Comparison of ENCODE assay signal across 23 cellular contexts in the genomic region with DNA sequence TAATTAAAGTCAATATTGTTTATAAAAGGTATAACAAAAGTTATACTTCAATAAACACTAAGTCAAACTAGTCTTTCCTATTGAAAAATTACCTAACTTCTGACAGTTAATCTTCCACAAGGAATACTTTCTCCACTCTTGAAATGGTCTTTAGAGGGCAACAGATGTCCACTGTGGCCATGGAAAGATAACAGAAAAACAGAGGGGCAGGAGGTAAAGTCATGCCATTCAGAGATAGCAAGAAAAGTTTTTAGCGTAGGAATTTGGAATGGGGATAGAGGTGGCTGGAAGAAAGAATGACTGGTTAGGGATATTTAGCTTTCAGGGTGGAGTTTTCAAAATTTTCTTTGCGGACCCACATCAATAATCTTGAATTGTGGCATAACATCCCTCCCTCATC. TPM values are rescaled to one million over a fixed set of nuclear protein-coding genes. Genes with fewer than 3 reads are reported as not detected.
DNase-seq lines count a peak whose midpoint lies in the region; ATAC-seq and TF ChIP-seq lines count a peak whose summit lies in the region.
"Had no signal": no experiment of that assay in that cellular context is flagged by ENCODE, and none has a peak within 500 bp of the region (broad histone marks: within the 10 kb centered on the region; RNA-seq: fewer than 3 reads in every experiment).

No MANE protein-coding gene starts in this region.

- H3K27me3 ChIP-seq in adipocyte (replicated peaks; ENCODE audit: control insufficient read depth, insufficient read depth, low read length) = no peaks in the 10 kb centered on the region
- H3K27me3 ChIP-seq in fibroblast of lung (ENCODE audit: control insufficient read depth, insufficient read depth, low read length) = no peaks in the 10 kb centered on the region
- no peaks in the 10 kb centered on the region for H3K27me3 ChIP-seq in trophoblast cell (ENCODE audit: insufficient read depth, low read length)
- no peaks in the 10 kb centered on the region for H3K27me3 ChIP-seq in esophagus squamous epithelium
- H3K27me3 ChIP-seq: BLaER1 treated with 17β-estradiol and CSF1 and Interleukin-3, amounts not matched to agents 10 nM and 100 nM; SJCRH30 had no signal

- H3K79me2 ChIP-seq in fibroblast of lung (ENCODE audit: control insufficient read depth, insufficient read depth, low read length) (peaks cover 16% of the 10 kb centered on the region), trophoblast cell (ENCODE audit: control insufficient read depth, insufficient read depth, low read length, poor library complexity) (no peaks in the 10 kb centered on the region)

- H4K91ac ChIP-seq in trophoblast cell (ENCODE audit: low read depth, low read length) = no peak overlapping the region

- TF ChIP-seq POLR2A in esophagus squamous epithelium (IDR thresholded peaks at IDR 0.05) = no peak

- H2BK5ac ChIP-seq in trophoblast cell (ENCODE audit: low read depth, low read length, poor library complexity) = no peak overlapping the region

- H2AK5ac ChIP-seq in trophoblast cell (ENCODE audit: low read length) = no peak overlapping the region

- no peaks in the 10 kb centered on the region for H3K79me1 ChIP-seq in trophoblast cell (ENCODE audit: low read length)

- H3K4me1 Mint-ChIP-seq in HFFc6 (ENCODE audit: low read depth) = peaks cover 73% of the 10 kb centered on the region
- no peaks in the 10 kb centered on the region for H3K4me1 Mint-ChIP-seq in stimulated activated effector memory CD8-positive, alpha-beta T cell treated with anti-CD3 and anti-CD28 coated beads, Interleukin-12 subunit alpha, Interleukin-12 subunit beta, amount 100 ng/mL, for 72 hours

- peaks cover 39% of the 10 kb centered on the region for H3K36me3 Mint-ChIP-seq in HFFc6 (ENCODE audit: low read depth)
- H3K36me3 Mint-ChIP-seq in stimulated activated effector memory CD8-positive, alpha-beta T cell treated with anti-CD3 and anti-CD28 coated beads, Interleukin-12 subunit alpha, Interleukin-12 subunit beta, amount 100 ng/mL, for 72 hours = peaks cover 24% of the 10 kb centered on the region

- no peak overlapping the region for H3K23ac ChIP-seq in trophoblast cell (ENCODE audit: low read length)

- no peak overlapping the region for H2BK12ac ChIP-seq in trophoblast cell (ENCODE audit: low read length)

- H3K27ac ChIP-seq in fibroblast of lung (ENCODE audit: insufficient read depth, low read length) (no peak overlapping the region), trophoblast cell (ENCODE audit: low read depth, low read length) (no peak overlapping the region), esophagus squamous epithelium (no peak overlapping the region)
- H3K27ac ChIP-seq: BLaER1 treated with 17β-estradiol and CSF1 and Interleukin-3, amounts not matched to agents 10 nM and 100 nM; SJCRH30 had no signal

- H3K36me3 ChIP-seq in adipocyte (ENCODE audit: control insufficient read depth, insufficient read depth, low read length, severe bottlenecking) (peaks cover 41% of the 10 kb centered on the region), fibroblast of lung (ENCODE audit: control insufficient read depth, insufficient read depth, low read length) (no peaks in the 10 kb centered on the region), trophoblast cell (ENCODE audit: control insufficient read depth in 1 of 2, insufficient read depth in 2 of 2, low read length in 2 of 2) (peaks cover 0 to 2% of the 10 kb centered on the region in 2 experiments), esophagus squamous epithelium (peaks cover 0 to 41% (median 0%) of the 10 kb centered on the region in 3 donors)

- H3K9me3 Mint-ChIP-seq in HFFc6 = no peaks in the 10 kb centered on the region
- H3K9me3 Mint-ChIP-seq in stimulated activated effector memory CD8-positive, alpha-beta T cell treated with anti-CD3 and anti-CD28 coated beads, Interleukin-12 subunit alpha, Interleukin-12 subunit beta, amount 100 ng/mL, for 72 hours = no peaks in the 10 kb centered on the region
- H3K9me3 Mint-ChIP-seq: CD8-positive, alpha-beta T cell; GM23338 had no signal

- no peak overlapping the region for H3K4ac ChIP-seq in trophoblast cell (ENCODE audit: low read depth, low read length)

- intact Hi-C loops in esophagus squamous epithelium (cut with DNase I) = no loop called here

- H4K12ac ChIP-seq in trophoblast cell (ENCODE audit: low read depth, low read length) = no peak overlapping the region

- DNase-seq in HFFc6 (no peak), adipocyte (ENCODE audit: low read depth) (no peak), fibroblast of lung (ENCODE audit: low read depth in 2 of 2) (no peak), trophoblast cell (peak; percentile 11 to 68), NCI-H2227 treated with DMSO at 0.1 percent for 48 hours (lab: John Stamatoyannopoulos, UW) (no peak), islet precursor cell (no peak), esophagus squamous epithelium (lab: John Stamatoyannopoulos, UW) (no peak)
- DNase-seq in stimulated activated effector memory CD8-positive, alpha-beta T cell treated with anti-CD3 and anti-CD28 coated beads, Interleukin-12 subunit alpha, Interleukin-12 subunit beta, amount 100 ng/mL, for 72 hours (ENCODE audit: low spot score in 2 of 2) = no peak
- DNase-seq: CD8-positive, alpha-beta T cell; DND-41; KBM-7; NCI-H1105; NCI-H146; NCI-H2029 treated with DMSO at 0.1 percent for 48 hours; NCI-H345; NCI-H524; NCI-H774; NK-92 treated with Interleukin-12 subunit alpha and Interleukin-12 subunit beta, amount 100 ng/mL, for 24 hours; SJCRH30 had no signal

- H2AFZ ChIP-seq in fibroblast of lung (ENCODE audit: low read length) = no peak overlapping the region
- H2AFZ ChIP-seq in trophoblast cell (ENCODE audit: insufficient read depth, low read length, poor library complexity) = no peak overlapping the region
- H2AFZ ChIP-seq: GM23338 had no signal

- peak overlapping the region; percentile 81 for H3K4me3 Mint-ChIP-seq in HFFc6
- no peak overlapping the region for H3K4me3 Mint-ChIP-seq in stimulated activated effector memory CD8-positive, alpha-beta T cell treated with anti-CD3 and anti-CD28 coated beads, Interleukin-12 subunit alpha, Interleukin-12 subunit beta, amount 100 ng/mL, for 72 hours
- H3K4me3 Mint-ChIP-seq: CD8-positive, alpha-beta T cell; GM23338 had no signal

- no CpG with 5 or more reads among the region's 2 CpGs for WGBS in trophoblast cell (ENCODE audit: extremely low coverage, insufficient coverage, insufficient read length)
- 93 to 98% methylated on average over 2 of the region's 2 CpGs for WGBS in esophagus squamous epithelium, 2 donors

- H4K8ac ChIP-seq in trophoblast cell (ENCODE audit: low read depth, low read length) = no peak overlapping the region

- H3K4me3 ChIP-seq in adipocyte (ENCODE audit: low read length) (no peak overlapping the region), fibroblast of lung (replicated peaks in 1 of 4; ENCODE audit: control extremely low read depth in 1 of 4, insufficient read depth in 1 of 4, low read depth in 3 of 4, low read length in 4 of 4) (no peak overlapping the region), trophoblast cell (ENCODE audit: low read depth, low read length) (no peak overlapping the region), esophagus squamous epithelium (no peak overlapping the region)
- H3K4me3 ChIP-seq: BLaER1 treated with 17β-estradiol and CSF1 and Interleukin-3, amounts not matched to agents 10 nM and 100 nM; GM12878; GM23338; SJCRH30 had no signal

- no peak overlapping the region for H2BK120ac ChIP-seq in trophoblast cell (ENCODE audit: insufficient read depth, low read length, poor library complexity)

- H3K4me2 ChIP-seq in fibroblast of lung (ENCODE audit: extremely low read depth, insufficient read depth, low read length) (peak overlapping the region; percentile 5), trophoblast cell (ENCODE audit: low read length) (no peak overlapping the region)
- H3K4me2 ChIP-seq: BLaER1 treated with 17β-estradiol and CSF1 and Interleukin-3, amounts not matched to agents 10 nM and 100 nM; GM23338 had no signal

- no peak for ATAC-seq in stimulated activated effector memory CD8-positive, alpha-beta T cell treated with anti-CD3 and anti-CD28 coated beads, Interleukin-12 subunit alpha, Interleukin-12 subunit beta, amount 100 ng/mL, for 72 hours
- ATAC-seq: CD8-positive, alpha-beta T cell; GM12878; GM23338; Panc1 had no signal

- no peaks in the 10 kb centered on the region for H3K27me3 Mint-ChIP-seq in HFFc6 (ENCODE audit: insufficient read depth)

- TF ChIP-seq CTCF in HFFc6 (IDR thresholded peaks at IDR 0.05) (no peak), fibroblast of lung (conservative IDR thresholded peaks at IDR 0.05 in 1 of 2, IDR thresholded peaks at IDR 0.05 in 1 of 2; ENCODE audit: low read depth in 1 of 2, low read length in 2 of 2) (no peak), esophagus squamous epithelium (IDR thresholded peaks at IDR 0.05) (no peak)

- peak overlapping the region; percentile 95 for H3K27ac Mint-ChIP-seq in HFFc6
- no peak overlapping the region for H3K27ac Mint-ChIP-seq in stimulated activated effector memory CD8-positive, alpha-beta T cell treated with anti-CD3 and anti-CD28 coated beads, Interleukin-12 subunit alpha, Interleukin-12 subunit beta, amount 100 ng/mL, for 72 hours
- H3K27ac Mint-ChIP-seq: CD8-positive, alpha-beta T cell; GM23338 had no signal

- no peak overlapping the region for H3K18ac ChIP-seq in trophoblast cell (ENCODE audit: low read length)

- H3K14ac ChIP-seq in trophoblast cell (ENCODE audit: low read length) = no peak overlapping the region

- H4K20me1 ChIP-seq in fibroblast of lung (ENCODE audit: control insufficient read depth, extremely low read depth, insufficient read depth, low read length) = no peaks in the 10 kb centered on the region

- peaks cover 35% of the 10 kb centered on the region for H3K4me1 ChIP-seq in adipocyte (ENCODE audit: control insufficient read depth, insufficient read depth, low read length)
- H3K4me1 ChIP-seq in fibroblast of lung (ENCODE audit: control insufficient read depth, extremely low read depth, insufficient read depth, low read length) = no peaks in the 10 kb centered on the region
- peaks cover 0 to 5% of the 10 kb centered on the region in 2 experiments for H3K4me1 ChIP-seq in trophoblast cell (ENCODE audit: control insufficient read depth in 1 of 2, insufficient read depth in 2 of 2, low read length in 2 of 2)
- no peaks in the 10 kb centered on the region for H3K4me1 ChIP-seq in esophagus squamous epithelium
- H3K4me1 ChIP-seq: SJCRH30 had no signal

- H3K9me3 ChIP-seq in adipocyte (ENCODE audit: control insufficient read depth, low read length) (no peaks in the 10 kb centered on the region), fibroblast of lung (ENCODE audit: control insufficient read depth, insufficient read depth, low read depth, low read length) (no peaks in the 10 kb centered on the region), trophoblast cell (ENCODE audit: insufficient read depth, low read depth, low read length) (no peaks in the 10 kb centered on the region), esophagus squamous epithelium (no peaks in the 10 kb centered on the region)
- H3K9me3 ChIP-seq: BLaER1 treated with 17β-estradiol and CSF1 and Interleukin-3, amounts not matched to agents 10 nM and 100 nM; SJCRH30 had no signal

- peak overlapping the region; percentile 73 for H3K9ac ChIP-seq in adipocyte (ENCODE audit: low read length)
- H3K9ac ChIP-seq in fibroblast of lung (ENCODE audit: insufficient read depth, low read length) = no peak overlapping the region
- H3K9ac ChIP-seq in trophoblast cell (ENCODE audit: low read length) = no peak overlapping the region
- H3K9ac ChIP-seq: BLaER1 treated with 17β-estradiol and CSF1 and Interleukin-3, amounts not matched to agents 10 nM and 100 nM had no signal

RNA-seq across cellular contexts. Expression of a gene that starts 34.7 kb away (rescaled TPM):
- total RNA-seq in HFFc6 (2021; fragmentation: NEBNext Ultra II Directional; extraction: Animal tissue kit (Norgen Biotek cat#: 25700)) = 100 to 1,000 TPM in 1 of 6 experiments, 10 to 100 TPM in 5; 88.5 to 104 (median 95.0) TPM
- total RNA-seq in fibroblast of lung (168 and 197 TPM in 2 replicates), esophagus squamous epithelium (10 to 100 TPM; 19.8 to 51.2 (median 34.1) TPM)
- polyA plus RNA-seq in fibroblast of lung = 211 and 215 TPM in 2 replicates
- 108 and 112 TPM in 2 replicates for polyA plus RNA-seq in fibroblast of lung (2012)
- 22.5 and 37.1 TPM in 2 replicates for polyA minus RNA-seq in fibroblast of lung (ENCODE audit: low replicate concordance)
- polyA plus RNA-seq in trophoblast cell (2013) = 24.1 and 25.8 TPM in 2 replicates

Comparison
In these comparisons a context has a peak if more than half of its experiments do, and no peak if none do; other contexts are left out.
1. DNase-seq: peak in trophoblast cell (2 of 2); none in HFFc6 (single experiment), adipocyte (single experiment), fibroblast of lung (0 of 2), NCI-H2227 treated with DMSO at 0.1 percent for 48 hours (single experiment), islet precursor cell (single experiment), esophagus squamous epithelium (single experiment) and stimulated activated effector memory CD8-positive, alpha-beta T cell treated with anti-CD3 and anti-CD28 coated beads, Interleukin-12 subunit alpha, Interleukin-12 subunit beta, amount 100 ng/mL, for 72 hours (0 of 2).